Comparison of ENCODE assay signal across 1 cellular context in the genomic region with DNA sequence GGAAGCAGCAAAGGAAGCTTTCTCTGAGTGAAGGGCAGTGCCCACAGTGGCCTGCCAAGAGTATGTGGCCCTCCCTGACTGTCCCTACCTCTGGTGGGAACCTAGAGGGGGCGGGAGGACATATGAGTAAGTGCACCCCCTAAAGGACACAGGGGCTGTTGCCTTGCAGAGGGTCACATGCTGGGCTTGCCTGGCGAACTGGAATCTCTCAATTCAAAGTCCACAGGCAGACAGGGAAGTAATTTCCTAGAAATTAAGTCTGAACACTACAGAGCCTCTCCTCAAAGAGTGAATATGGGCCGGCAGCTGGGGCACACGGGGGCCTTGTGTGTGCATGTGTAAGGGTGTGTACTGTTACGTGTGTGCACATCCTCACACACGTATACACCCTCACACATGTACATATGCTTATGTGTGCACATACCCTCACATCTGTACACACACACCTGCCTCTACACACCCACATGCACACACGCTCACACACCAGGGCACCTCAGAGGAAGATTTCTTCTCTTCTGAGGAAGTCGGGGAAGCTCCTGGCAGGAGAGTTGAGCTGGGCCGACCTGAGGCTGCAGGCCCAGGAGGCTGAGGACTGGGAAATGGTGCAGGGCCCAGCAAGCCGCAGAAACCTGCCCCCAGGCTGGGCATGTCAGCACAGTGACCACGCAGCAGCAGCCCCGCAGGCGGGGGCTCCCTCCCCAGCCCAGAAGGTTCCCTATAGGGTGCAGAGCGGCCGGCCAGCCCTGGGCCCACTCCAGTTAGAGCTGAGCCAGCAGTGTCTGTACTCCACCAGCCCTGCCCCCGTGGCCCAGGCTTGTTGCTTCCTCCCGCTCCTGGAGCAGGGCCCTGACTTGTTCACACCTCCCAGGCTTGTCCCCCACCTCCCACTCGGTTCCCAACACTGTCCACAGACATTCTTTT.
TF ChIP-seq lines count a peak whose summit lies in the region.

No MANE protein-coding gene starts in this region.

TF ChIP-seq in HCT116, 20 proteins besides CTCF, POLR2A, EP300 and RAD21 (continued from another document):
- TF ChIP-seq REST (IDR thresholded peaks at IDR 0.05; ENCODE audit: low read depth), result no peak
- TF ChIP-seq EGR1 (IDR thresholded peaks at IDR 0.05; ENCODE audit: low read depth), result no peak
- no peak for TF ChIP-seq CEBPB (IDR thresholded peaks at IDR 0.05; ENCODE audit: low read depth)
- no peak for TF ChIP-seq SP1 (IDR thresholded peaks at IDR 0.05; ENCODE audit: low read depth)
- no peak for TF ChIP-seq SRF (IDR thresholded peaks at IDR 0.05; ENCODE audit: low read depth)
